ENCODE assay signal across 16 cellular contexts in genomic region chr15:96225642-96226259, GRCh38.
"Had no signal": no experiment of that assay in that cellular context is flagged by ENCODE, and none has a peak within 500 bp of the region (broad histone marks: within the 10 kb centered on the region; RNA-seq: fewer than 3 reads in every experiment).

No MANE protein-coding gene starts in this region.

- H3K27ac Mint-ChIP-seq: activated CD8-positive, alpha-beta T cell treated with anti-CD3 and anti-CD28 coated beads for 36 hours; activated naive CD4-positive, alpha-beta T cell treated with anti-CD3 and anti-CD28 coated beads, Interleukin-2, amount 10 ng/mL, durations not matched to agents 7 days and 5 days; dendritic cell treated with granulocyte-macrophage colony-stimulating factor and Interleukin-4, amounts not matched to agents 40 ng/mL and 50 ng/mL, for 4 days; effector memory CD8-positive, alpha-beta T cell; stimulated activated naive B cell treated with anti-CD40 and anti-IgM and Interleukin-4, amounts not matched to agents 10 μg/mL and 1 μg/mL and 100 μg/mL, for 72 hours had no signal

- H3K4me1 Mint-ChIP-seq: activated naive CD4-positive, alpha-beta T cell treated with anti-CD3 and anti-CD28 coated beads, Interleukin-2, amount 10 ng/mL, durations not matched to agents 7 days and 5 days; stimulated activated naive B cell treated with anti-CD40 and anti-IgM and Interleukin-4, amounts not matched to agents 10 μg/mL and 1 μg/mL and 100 μg/mL, for 72 hours had no signal

- H3K9me3 ChIP-seq: esophagus muscularis mucosa, neutrophil, prostate gland, upper lobe of left lung had no signal

- H3K27ac ChIP-seq: esophagus muscularis mucosa, neutrophil, prostate gland, upper lobe of left lung had no signal

- H3K4me3 ChIP-seq: esophagus muscularis mucosa, prostate gland, upper lobe of left lung had no signal

- H3K9me3 Mint-ChIP-seq: activated CD8-positive, alpha-beta T cell treated with anti-CD3 and anti-CD28 coated beads for 36 hours; activated naive CD4-positive, alpha-beta T cell treated with anti-CD3 and anti-CD28 coated beads, Interleukin-2, amount 10 ng/mL, durations not matched to agents 7 days and 5 days; dendritic cell treated with granulocyte-macrophage colony-stimulating factor and Interleukin-4, amounts not matched to agents 40 ng/mL and 50 ng/mL, for 4 days; effector memory CD8-positive, alpha-beta T cell had no signal

- H3K4me1 ChIP-seq: esophagus muscularis mucosa, prostate gland, upper lobe of left lung had no signal

- H3K36me3 ChIP-seq: esophagus muscularis mucosa, neutrophil, prostate gland, upper lobe of left lung had no signal

- H3K27me3 Mint-ChIP-seq: activated CD8-positive, alpha-beta T cell treated with anti-CD3 and anti-CD28 coated beads for 36 hours; activated naive CD4-positive, alpha-beta T cell treated with anti-CD3 and anti-CD28 coated beads, Interleukin-2, amount 10 ng/mL, durations not matched to agents 7 days and 5 days; dendritic cell treated with granulocyte-macrophage colony-stimulating factor and Interleukin-4, amounts not matched to agents 40 ng/mL and 50 ng/mL, for 4 days; stimulated activated naive B cell treated with anti-CD40 and anti-IgM and Interleukin-4, amounts not matched to agents 10 μg/mL and 1 μg/mL and 100 μg/mL, for 72 hours had no signal

- H3K36me3 Mint-ChIP-seq: activated naive CD4-positive, alpha-beta T cell treated with anti-CD3 and anti-CD28 coated beads, Interleukin-2, amount 10 ng/mL, durations not matched to agents 7 days and 5 days; stimulated activated naive B cell treated with anti-CD40 and anti-IgM and Interleukin-4, amounts not matched to agents 10 μg/mL and 1 μg/mL and 100 μg/mL, for 72 hours had no signal

- H3K4me3 Mint-ChIP-seq: activated CD8-positive, alpha-beta T cell treated with anti-CD3 and anti-CD28 coated beads for 36 hours; activated naive CD4-positive, alpha-beta T cell treated with anti-CD3 and anti-CD28 coated beads, Interleukin-2, amount 10 ng/mL, durations not matched to agents 7 days and 5 days; dendritic cell treated with granulocyte-macrophage colony-stimulating factor and Interleukin-4, amounts not matched to agents 40 ng/mL and 50 ng/mL, for 4 days; effector memory CD8-positive, alpha-beta T cell; stimulated activated naive B cell treated with anti-CD40 and anti-IgM and Interleukin-4, amounts not matched to agents 10 μg/mL and 1 μg/mL and 100 μg/mL, for 72 hours had no signal

- H3K27me3 ChIP-seq: esophagus muscularis mucosa, neutrophil, upper lobe of left lung had no signal

- ATAC-seq: activated CD8-positive, alpha-beta T cell treated with anti-CD3 and anti-CD28 coated beads for 36 hours; effector memory CD8-positive, alpha-beta T cell; left ventricle myocardium superior; sciatic nerve; stimulated activated naive B cell treated with anti-CD40 and anti-IgM and Interleukin-4, amounts not matched to agents 10 μg/mL and 1 μg/mL and 100 μg/mL, for 72 hours had no signal

- DNase-seq: activated CD4-positive, alpha-beta T cell treated with anti-CD3 and anti-CD28 coated beads for 4 hours; activated CD8-positive, alpha-beta T cell treated with anti-CD3 and anti-CD28 coated beads for 36 hours; activated naive CD4-positive, alpha-beta T cell treated with anti-CD3 and anti-CD28 coated beads, Interleukin-2, amount 10 ng/mL, durations not matched to agents 7 days and 5 days; cerebellar nuclear complex; effector memory CD8-positive, alpha-beta T cell; glutamatergic neuron; left ventricle myocardium superior; stimulated activated CD4-positive, alpha-beta T cell treated with anti-CD3 and anti-CD28 coated beads, Interleukin-2, amount 100 ng/mL, for 24 hours; stimulated activated naive B cell treated with anti-CD40 and anti-IgM and Interleukin-4, amounts not matched to agents 10 μg/mL and 1 μg/mL and 100 μg/mL, for 72 hours; T-helper 1 cell; upper lobe of left lung had no signal
